1 cellular context compared by ENCODE assay signal in genomic region chr4:3224971-3225850, GRCh38.
TF ChIP-seq lines count a peak whose summit lies in the region.

No MANE protein-coding gene starts in this region.

TF ChIP-seq in SK-N-SH, 30 proteins besides CTCF, POLR2A, EP300 and RAD21:
- TF ChIP-seq PBX3 (IDR thresholded peaks at IDR 0.05) (no peak), SMC3 (IDR thresholded peaks at IDR 0.05; ENCODE audit: low read depth, low read length) (no peak), CHD2 (IDR thresholded peaks at IDR 0.05; ENCODE audit: low read length, partially characterized antibody) (no peak), RFX5 (IDR thresholded peaks at IDR 0.05; ENCODE audit: low read length) (no peak)
